ENCODE assay signal across 8 cellular contexts in genomic region chr7:36280840-36281812, GRCh38.
DNase-seq lines count a peak whose midpoint lies in the region; ATAC-seq and TF ChIP-seq lines count a peak whose summit lies in the region.

No MANE protein-coding gene starts in this region.

- POLR2A ChIA-PET in RWPE1 (lab: Yijun Ruan, JAX; ENCODE audit: low non-redundant PET) = no interaction called here

- no peaks in the 10 kb centered on the region for H3K36me3 ChIP-seq in muscle layer of colon (ENCODE audit: insufficient read depth, low read length)

- no peak overlapping the region for H3K27ac Mint-ChIP-seq in activated naive CD8-positive, alpha-beta T cell treated with anti-CD3 and anti-CD28 coated beads, Interleukin-2, amount 50 U/mL, for 24 hours
- no peak overlapping the region for H3K27ac Mint-ChIP-seq in natural killer cell

- DNase-seq in NCI-H2196 (lab: John Stamatoyannopoulos, UW; ENCODE audit: unreplicated experiment) (peak; percentile 12), NCI-H2196 treated with DMSO at 0.1 percent for 48 hours (lab: John Stamatoyannopoulos, UW; ENCODE audit: unreplicated experiment) (no peak), HK-2 (ENCODE audit: unreplicated experiment) (peak; percentile 71), RWPE1 (ENCODE audit: low spot score) (peak; percentile 82), fibroblast of gingiva (ENCODE audit: low read depth) (peak; percentile 55), natural killer cell (no peak)
- DNase-seq in activated naive CD8-positive, alpha-beta T cell treated with anti-CD3 and anti-CD28 coated beads, Interleukin-2, amount 50 U/mL, for 24 hours = no peak

- H3K4me3 ChIP-seq in muscle layer of colon (ENCODE audit: low read depth in 1 of 2, low read length in 2 of 2) = peak overlapping the region in 1 of 2 donors; percentile 41

- H3K4me1 Mint-ChIP-seq in activated naive CD8-positive, alpha-beta T cell treated with anti-CD3 and anti-CD28 coated beads, Interleukin-2, amount 50 U/mL, for 24 hours = peaks cover 36% of the 10 kb centered on the region
- peaks cover 12 to 21% of the 10 kb centered on the region in 2 donors for H3K4me1 Mint-ChIP-seq in natural killer cell

- H3K9ac ChIP-seq in muscle layer of colon (ENCODE audit: low read length) = no peak overlapping the region

- H3K4me3 Mint-ChIP-seq in activated naive CD8-positive, alpha-beta T cell treated with anti-CD3 and anti-CD28 coated beads, Interleukin-2, amount 50 U/mL, for 24 hours = no peak overlapping the region
- no peak overlapping the region for H3K4me3 Mint-ChIP-seq in natural killer cell

- no peaks in the 10 kb centered on the region for H3K9me3 Mint-ChIP-seq in activated naive CD8-positive, alpha-beta T cell treated with anti-CD3 and anti-CD28 coated beads, Interleukin-2, amount 50 U/mL, for 24 hours
- no peaks in the 10 kb centered on the region for H3K9me3 Mint-ChIP-seq in natural killer cell

- no peaks in the 10 kb centered on the region for H3K27me3 ChIP-seq in muscle layer of colon (ENCODE audit: control insufficient read depth in 1 of 2, insufficient read depth in 2 of 2, low read length in 2 of 2)

- TF ChIP-seq CTCF in RWPE1 (conservative IDR thresholded peaks at IDR 0.05; ENCODE audit: low read depth) (no peak), natural killer cell (IDR thresholded peaks at IDR 0.05) (no peak)

- intact Hi-C loops in natural killer cell (cut with micrococcal nuclease) = no loop called here

- peaks cover 58% of the 10 kb centered on the region for H3K4me1 ChIP-seq in muscle layer of colon (ENCODE audit: insufficient read depth, low read length)

- no peaks in the 10 kb centered on the region for H3K36me3 Mint-ChIP-seq in activated naive CD8-positive, alpha-beta T cell treated with anti-CD3 and anti-CD28 coated beads, Interleukin-2, amount 50 U/mL, for 24 hours (ENCODE audit: low read depth)
- H3K36me3 Mint-ChIP-seq in natural killer cell = no peaks in the 10 kb centered on the region

- H3K27me3 Mint-ChIP-seq in activated naive CD8-positive, alpha-beta T cell treated with anti-CD3 and anti-CD28 coated beads, Interleukin-2, amount 50 U/mL, for 24 hours = no peaks in the 10 kb centered on the region
- peaks cover 5 to 11% of the 10 kb centered on the region in 2 donors for H3K27me3 Mint-ChIP-seq in natural killer cell (ENCODE audit: low read depth in 2 of 2)

- peak overlapping the region; percentile 89 for H3K27ac ChIP-seq in RWPE1
- peak overlapping the region; percentile 68 for H3K27ac ChIP-seq in muscle layer of colon (ENCODE audit: low read depth, low read length)

- H3K9me3 ChIP-seq in muscle layer of colon (ENCODE audit: low read length) = no peaks in the 10 kb centered on the region

- no peak for ATAC-seq in activated naive CD8-positive, alpha-beta T cell treated with anti-CD3 and anti-CD28 coated beads, Interleukin-2, amount 50 U/mL, for 24 hours
- no peak for ATAC-seq in natural killer cell

- CTCF ChIA-PET in RWPE1 (lab: Yijun Ruan, JAX) = interaction anchor here (0.6 to 1.1 kb wide), 4 partner anchors 10 to 296 kb away, joined by 3 to 5 read pairs (median 4); no protein-coding TSS in a partner anchor

Comparison
In these comparisons a context has a peak if more than half of its experiments do, and no peak if none do; other contexts are left out.
1. DNase-seq: peak in NCI-H2196 (single experiment), HK-2 (single experiment), RWPE1 (single experiment) and fibroblast of gingiva (single experiment); none in NCI-H2196 treated with DMSO at 0.1 percent for 48 hours (single experiment), activated naive CD8-positive, alpha-beta T cell treated with anti-CD3 and anti-CD28 coated beads, Interleukin-2, amount 50 U/mL, for 24 hours (single experiment) and natural killer cell (single experiment).